Comparison of ENCODE assay signal across 1 cellular context in the genomic region with DNA sequence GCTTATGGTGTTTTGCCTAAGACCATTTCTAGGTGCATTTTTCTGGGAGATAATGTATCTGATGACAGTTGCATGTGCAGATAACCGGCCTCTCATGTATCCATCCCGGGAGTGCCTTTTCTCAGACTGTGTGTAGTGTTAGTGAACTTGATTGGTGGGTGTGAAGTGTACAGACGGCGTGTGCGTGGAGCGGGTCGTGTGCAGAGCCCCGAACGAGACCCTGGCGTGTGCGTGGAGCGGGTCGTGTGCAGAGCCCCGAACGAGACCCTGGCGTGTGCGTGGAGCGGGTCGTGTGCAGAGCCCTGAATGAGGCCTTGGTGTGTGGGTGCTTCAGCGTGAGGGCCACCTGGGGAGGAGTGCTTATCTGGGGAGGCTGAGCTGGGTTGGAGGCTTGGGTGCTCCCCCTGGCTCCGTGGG.
A peak's percentile ranks its signal among the peaks of the same experiment; 100 is the strongest.
TF ChIP-seq lines count a peak whose summit lies in the region.

No MANE protein-coding gene starts in this region.

TF ChIP-seq in K562, 482 proteins besides CTCF, POLR2A, EP300 and RAD21 (continued from another document and continues in another):
- TF ChIP-seq, protein P1, sequence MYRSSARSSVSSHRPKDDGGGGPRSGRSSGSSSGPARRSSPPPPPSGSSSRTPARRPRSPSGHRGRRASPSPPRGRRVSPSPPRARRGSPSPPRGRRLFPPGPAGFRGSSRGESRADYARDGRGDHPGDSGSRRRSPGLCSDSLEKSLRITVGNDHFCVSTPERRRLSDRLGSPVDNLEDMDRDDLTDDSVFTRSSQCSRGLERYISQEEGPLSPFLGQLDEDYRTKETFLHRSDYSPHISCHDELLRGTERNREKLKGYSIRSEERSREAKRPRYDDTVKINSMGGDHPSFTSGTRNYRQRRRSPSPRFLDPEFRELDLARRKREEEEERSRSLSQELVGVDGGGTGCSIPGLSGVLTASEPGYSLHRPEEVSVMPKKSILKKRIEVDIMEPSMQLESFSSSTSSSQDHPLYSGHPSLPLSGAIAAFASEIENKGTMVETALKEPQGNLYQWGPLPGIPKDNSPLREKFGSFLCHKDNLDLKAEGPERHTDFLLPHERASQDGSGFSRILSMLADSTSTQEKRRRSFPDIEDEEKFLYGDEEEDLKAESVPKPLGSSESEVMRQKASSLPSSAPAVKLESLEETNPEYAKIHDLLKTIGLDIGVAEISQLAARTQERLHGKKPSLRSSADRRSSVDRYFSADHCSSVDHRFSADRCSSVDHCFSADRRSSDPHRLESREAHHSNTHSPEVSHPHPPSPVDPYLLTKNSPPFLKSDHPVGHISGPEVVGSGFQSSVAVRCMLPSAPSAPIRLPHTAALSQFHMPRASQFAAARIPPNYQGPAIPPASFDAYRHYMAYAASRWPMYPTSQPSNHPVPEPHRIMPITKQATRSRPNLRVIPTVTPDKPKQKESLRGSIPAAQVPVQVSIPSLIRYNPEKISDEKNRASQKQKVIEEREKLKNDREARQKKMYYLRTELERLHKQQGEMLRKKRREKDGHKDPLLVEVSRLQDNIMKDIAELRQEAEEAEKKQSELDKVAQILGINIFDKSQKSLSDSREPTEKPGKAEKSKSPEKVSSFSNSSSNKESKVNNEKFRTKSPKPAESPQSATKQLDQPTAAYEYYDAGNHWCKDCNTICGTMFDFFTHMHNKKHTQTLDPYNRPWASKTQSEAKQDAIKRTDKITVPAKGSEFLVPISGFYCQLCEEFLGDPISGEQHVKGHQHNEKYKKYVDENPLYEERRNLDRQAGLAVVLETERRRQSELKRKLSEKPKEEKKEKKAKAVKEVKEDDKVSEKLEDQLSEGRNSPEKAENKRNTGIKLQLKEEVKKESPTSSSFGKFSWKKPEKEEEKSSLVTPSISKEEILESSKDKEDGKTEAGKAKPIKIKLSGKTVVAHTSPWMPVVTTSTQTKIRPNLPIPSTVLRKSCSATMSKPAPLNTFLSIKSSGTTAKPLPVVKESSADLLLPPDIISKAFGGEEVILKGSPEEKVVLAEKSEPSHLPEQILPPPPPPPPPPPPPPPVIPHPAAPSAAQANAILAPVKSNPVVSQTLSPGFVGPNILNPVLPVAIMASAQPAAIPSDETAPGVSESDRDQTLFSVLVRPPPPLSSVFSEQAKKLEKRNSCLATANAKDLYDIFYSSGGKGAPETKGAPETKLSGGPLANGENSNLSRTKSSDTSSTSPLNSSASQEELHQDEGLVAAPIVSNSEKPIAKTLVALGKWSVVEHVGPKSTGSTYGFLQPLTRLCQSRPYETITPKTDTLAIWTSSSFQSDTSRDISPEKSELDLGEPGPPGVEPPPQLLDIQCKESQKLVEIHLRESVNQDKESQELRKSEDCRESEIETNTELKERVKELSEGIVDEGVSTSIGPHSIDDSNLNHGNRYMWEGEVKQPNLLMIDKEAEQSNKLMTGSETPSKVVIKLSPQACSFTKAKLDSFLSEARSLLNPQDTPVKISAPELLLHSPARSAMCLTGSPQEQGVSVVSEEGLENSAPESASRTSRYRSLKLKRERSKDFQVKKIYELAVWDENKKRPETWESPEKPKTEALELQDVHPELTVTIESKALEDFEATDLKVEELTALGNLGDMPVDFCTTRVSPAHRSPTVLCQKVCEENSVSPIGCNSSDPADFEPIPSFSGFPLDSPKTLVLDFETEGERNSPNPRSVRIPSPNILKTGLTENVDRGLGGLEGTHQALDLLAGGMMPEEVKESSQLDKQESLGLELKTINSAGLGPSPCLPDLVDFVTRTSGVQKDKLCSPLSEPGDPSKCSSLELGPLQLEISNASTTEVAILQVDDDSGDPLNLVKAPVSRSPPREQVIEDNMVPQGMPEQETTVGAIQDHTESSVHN (IDR thresholded peaks at IDR 0.05; ENCODE audit: borderline replicate concordance in 1 of 2, low read depth in 1 of 2) = no peak
- peak; percentile 79 for TF ChIP-seq NCOR1 (IDR thresholded peaks at IDR 0.05)
- TF ChIP-seq GTF3C2 (IDR thresholded peaks at IDR 0.05; ENCODE audit: borderline replicate concordance, extremely low read depth, insufficient read length) = no peak
- TF ChIP-seq, protein P2, sequence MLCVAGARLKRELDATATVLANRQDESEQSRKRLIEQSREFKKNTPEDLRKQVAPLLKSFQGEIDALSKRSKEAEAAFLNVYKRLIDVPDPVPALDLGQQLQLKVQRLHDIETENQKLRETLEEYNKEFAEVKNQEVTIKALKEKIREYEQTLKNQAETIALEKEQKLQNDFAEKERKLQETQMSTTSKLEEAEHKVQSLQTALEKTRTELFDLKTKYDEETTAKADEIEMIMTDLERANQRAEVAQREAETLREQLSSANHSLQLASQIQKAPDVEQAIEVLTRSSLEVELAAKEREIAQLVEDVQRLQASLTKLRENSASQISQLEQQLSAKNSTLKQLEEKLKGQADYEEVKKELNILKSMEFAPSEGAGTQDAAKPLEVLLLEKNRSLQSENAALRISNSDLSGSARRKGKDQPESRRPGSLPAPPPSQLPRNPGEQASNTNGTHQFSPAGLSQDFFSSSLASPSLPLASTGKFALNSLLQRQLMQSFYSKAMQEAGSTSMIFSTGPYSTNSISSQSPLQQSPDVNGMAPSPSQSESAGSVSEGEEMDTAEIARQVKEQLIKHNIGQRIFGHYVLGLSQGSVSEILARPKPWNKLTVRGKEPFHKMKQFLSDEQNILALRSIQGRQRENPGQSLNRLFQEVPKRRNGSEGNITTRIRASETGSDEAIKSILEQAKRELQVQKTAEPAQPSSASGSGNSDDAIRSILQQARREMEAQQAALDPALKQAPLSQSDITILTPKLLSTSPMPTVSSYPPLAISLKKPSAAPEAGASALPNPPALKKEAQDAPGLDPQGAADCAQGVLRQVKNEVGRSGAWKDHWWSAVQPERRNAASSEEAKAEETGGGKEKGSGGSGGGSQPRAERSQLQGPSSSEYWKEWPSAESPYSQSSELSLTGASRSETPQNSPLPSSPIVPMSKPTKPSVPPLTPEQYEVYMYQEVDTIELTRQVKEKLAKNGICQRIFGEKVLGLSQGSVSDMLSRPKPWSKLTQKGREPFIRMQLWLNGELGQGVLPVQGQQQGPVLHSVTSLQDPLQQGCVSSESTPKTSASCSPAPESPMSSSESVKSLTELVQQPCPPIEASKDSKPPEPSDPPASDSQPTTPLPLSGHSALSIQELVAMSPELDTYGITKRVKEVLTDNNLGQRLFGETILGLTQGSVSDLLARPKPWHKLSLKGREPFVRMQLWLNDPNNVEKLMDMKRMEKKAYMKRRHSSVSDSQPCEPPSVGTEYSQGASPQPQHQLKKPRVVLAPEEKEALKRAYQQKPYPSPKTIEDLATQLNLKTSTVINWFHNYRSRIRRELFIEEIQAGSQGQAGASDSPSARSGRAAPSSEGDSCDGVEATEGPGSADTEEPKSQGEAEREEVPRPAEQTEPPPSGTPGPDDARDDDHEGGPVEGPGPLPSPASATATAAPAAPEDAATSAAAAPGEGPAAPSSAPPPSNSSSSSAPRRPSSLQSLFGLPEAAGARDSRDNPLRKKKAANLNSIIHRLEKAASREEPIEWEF (CRISPR knock-in tag; IDR thresholded peaks at IDR 0.05) = no peak
- TF ChIP-seq, protein P3, sequence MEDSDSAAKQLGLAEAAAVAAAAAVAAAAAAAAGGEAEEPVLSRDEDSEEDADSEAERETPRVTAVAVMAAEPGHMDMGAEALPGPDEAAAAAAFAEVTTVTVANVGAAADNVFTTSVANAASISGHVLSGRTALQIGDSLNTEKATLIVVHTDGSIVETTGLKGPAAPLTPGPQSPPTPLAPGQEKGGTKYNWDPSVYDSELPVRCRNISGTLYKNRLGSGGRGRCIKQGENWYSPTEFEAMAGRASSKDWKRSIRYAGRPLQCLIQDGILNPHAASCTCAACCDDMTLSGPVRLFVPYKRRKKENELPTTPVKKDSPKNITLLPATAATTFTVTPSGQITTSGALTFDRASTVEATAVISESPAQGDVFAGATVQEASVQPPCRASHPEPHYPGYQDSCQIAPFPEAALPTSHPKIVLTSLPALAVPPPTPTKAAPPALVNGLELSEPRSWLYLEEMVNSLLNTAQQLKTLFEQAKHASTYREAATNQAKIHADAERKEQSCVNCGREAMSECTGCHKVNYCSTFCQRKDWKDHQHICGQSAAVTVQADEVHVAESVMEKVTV (CRISPR knock-in tag; IDR thresholded peaks at IDR 0.05) = no peak
- TF ChIP-seq PHB (CRISPR knock-in tag; IDR thresholded peaks at IDR 0.05) = no peak
- no peak for TF ChIP-seq USF2 (CRISPR knock-in tag; IDR thresholded peaks at IDR 0.05)
- no peak for TF ChIP-seq YBX1 (IDR thresholded peaks at IDR 0.05)
- no peak for TF ChIP-seq DLX4 (CRISPR knock-in tag; IDR thresholded peaks at IDR 0.05)
- TF ChIP-seq SRSF9 (IDR thresholded peaks at IDR 0.05; ENCODE audit: borderline replicate concordance, low read depth, low read length) = no peak
- peak; percentile 89 for TF ChIP-seq TEAD4 (IDR thresholded peaks at IDR 0.05; ENCODE audit: low read length)
- TF ChIP-seq TEAD4 (CRISPR knock-in tag; IDR thresholded peaks at IDR 0.05; ENCODE audit: borderline replicate concordance) = no peak
- no peak for TF ChIP-seq ATF1 (CRISPR knock-in tag; IDR thresholded peaks at IDR 0.05)
- TF ChIP-seq ATF1 (tag; IDR thresholded peaks at IDR 0.05) = peak; percentile 35; the same call in 1 of the 2 replicates
- no peak for TF ChIP-seq HDAC3 (IDR thresholded peaks at IDR 0.05; ENCODE audit: borderline replicate concordance, partially characterized antibody)
- no peak for TF ChIP-seq SAP30 (IDR thresholded peaks at IDR 0.05; ENCODE audit: borderline replicate concordance, insufficient read depth, low read depth, low read length, poor library complexity, severe bottlenecking)
- TF ChIP-seq, protein P4, sequence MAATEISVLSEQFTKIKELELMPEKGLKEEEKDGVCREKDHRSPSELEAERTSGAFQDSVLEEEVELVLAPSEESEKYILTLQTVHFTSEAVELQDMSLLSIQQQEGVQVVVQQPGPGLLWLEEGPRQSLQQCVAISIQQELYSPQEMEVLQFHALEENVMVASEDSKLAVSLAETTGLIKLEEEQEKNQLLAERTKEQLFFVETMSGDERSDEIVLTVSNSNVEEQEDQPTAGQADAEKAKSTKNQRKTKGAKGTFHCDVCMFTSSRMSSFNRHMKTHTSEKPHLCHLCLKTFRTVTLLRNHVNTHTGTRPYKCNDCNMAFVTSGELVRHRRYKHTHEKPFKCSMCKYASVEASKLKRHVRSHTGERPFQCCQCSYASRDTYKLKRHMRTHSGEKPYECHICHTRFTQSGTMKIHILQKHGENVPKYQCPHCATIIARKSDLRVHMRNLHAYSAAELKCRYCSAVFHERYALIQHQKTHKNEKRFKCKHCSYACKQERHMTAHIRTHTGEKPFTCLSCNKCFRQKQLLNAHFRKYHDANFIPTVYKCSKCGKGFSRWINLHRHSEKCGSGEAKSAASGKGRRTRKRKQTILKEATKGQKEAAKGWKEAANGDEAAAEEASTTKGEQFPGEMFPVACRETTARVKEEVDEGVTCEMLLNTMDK (IDR thresholded peaks at IDR 0.05; ENCODE audit: borderline replicate concordance, insufficient read depth, low read depth, low read length, poor library complexity, severe bottlenecking) = no peak
- TF ChIP-seq ASH1L (IDR thresholded peaks at IDR 0.05; ENCODE audit: borderline replicate concordance, low read depth, partially characterized antibody) = no peak
- no peak for TF ChIP-seq FOXJ2 (tag; IDR thresholded peaks at IDR 0.05)
- peak; percentile 55 for TF ChIP-seq GATA2 (CRISPR knock-in tag; IDR thresholded peaks at IDR 0.05)
- TF ChIP-seq, protein P5, sequence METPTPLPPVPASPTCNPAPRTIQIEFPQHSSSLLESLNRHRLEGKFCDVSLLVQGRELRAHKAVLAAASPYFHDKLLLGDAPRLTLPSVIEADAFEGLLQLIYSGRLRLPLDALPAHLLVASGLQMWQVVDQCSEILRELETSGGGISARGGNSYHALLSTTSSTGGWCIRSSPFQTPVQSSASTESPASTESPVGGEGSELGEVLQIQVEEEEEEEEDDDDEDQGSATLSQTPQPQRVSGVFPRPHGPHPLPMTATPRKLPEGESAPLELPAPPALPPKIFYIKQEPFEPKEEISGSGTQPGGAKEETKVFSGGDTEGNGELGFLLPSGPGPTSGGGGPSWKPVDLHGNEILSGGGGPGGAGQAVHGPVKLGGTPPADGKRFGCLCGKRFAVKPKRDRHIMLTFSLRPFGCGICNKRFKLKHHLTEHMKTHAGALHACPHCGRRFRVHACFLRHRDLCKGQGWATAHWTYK (CRISPR knock-in tag; IDR thresholded peaks at IDR 0.05) = no peak
- no peak for TF ChIP-seq MAX (CRISPR knock-in tag; IDR thresholded peaks at IDR 0.05)
- no peak; a peak in 1 of 4 replicates for TF ChIP-seq FOXK2 (conservative IDR thresholded peaks at IDR 0.05 in 1 of 2, IDR thresholded peaks at IDR 0.05 in 1 of 2; ENCODE audit: low read depth in 2 of 2)
